In the genomic region with DNA sequence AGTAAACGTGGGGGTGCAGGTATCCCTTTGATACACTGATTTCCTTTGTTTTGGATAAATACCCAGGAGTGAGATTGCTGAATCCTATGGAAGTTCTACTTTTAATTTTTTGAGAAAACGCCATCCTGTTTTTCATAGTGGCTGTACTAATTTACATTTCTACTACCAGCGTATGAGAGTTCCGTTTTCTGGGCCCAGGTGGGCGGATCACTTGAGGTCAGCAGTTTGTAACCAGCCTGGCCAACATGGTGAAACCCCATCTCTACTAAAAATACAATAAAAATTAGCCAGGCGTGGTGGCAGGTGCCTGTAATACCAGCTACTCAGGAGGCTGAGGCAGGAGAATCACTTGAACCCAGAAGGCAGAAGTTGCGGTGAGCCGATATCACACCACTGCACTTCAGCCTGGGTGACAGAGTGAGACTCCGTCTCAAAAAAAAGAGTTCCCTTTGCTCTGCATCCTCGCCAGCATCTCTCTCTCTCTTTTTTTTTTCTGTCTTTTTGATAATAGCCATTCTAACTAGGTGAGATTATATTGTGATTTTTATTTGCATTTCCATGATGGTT, we compare ENCODE assay signal across 12 cellular contexts. TPM values are rescaled to one million over a fixed set of nuclear protein-coding genes. Genes with fewer than 3 reads are reported as not detected.
DNase-seq lines count a peak whose midpoint lies in the region; ATAC-seq and TF ChIP-seq lines count a peak whose summit lies in the region.
"Not testable (repeated sequence)": the region's sequence is repeated elsewhere in the genome, so short reads cannot be mapped to it uniquely, and the experiment has no call there.
"Had no signal": no experiment of that assay in that cellular context is flagged by ENCODE, and none has a peak within 500 bp of the region (broad histone marks: within the 10 kb centered on the region; RNA-seq: fewer than 3 reads in every experiment).

No MANE protein-coding gene starts in this region.

- peak overlapping the region; percentile 32; the same call in 1 of the 2 replicates for H3K9ac ChIP-seq in SU-DHL-6 (ENCODE audit: low read length)
- not testable (repeated sequence) for H3K9ac ChIP-seq in neural progenitor cell

- not testable (repeated sequence) for H3K36me3 ChIP-seq in SU-DHL-6 (ENCODE audit: low read length); neural progenitor cell

- not testable (repeated sequence) for H3K9me2 ChIP-seq in SU-DHL-6 (replicated peaks; ENCODE audit: insufficient read depth, low read length)

- not testable (repeated sequence) for TF ChIP-seq CTCF in GM12865 (IDR thresholded peaks at IDR 0.05; ENCODE audit: insufficient read depth, low read depth, low read length, missing control alignments); SU-DHL-6 (IDR thresholded peaks at IDR 0.05; ENCODE audit: insufficient read depth, low read length, poor library complexity, severe bottlenecking); neural progenitor cell (IDR thresholded peaks at IDR 0.05)

- not testable (repeated sequence) for H3K27me3 Mint-ChIP-seq in neural progenitor cell (ENCODE audit: insufficient read depth, low read depth)

- not testable (repeated sequence) for H4K20me1 ChIP-seq in SU-DHL-6 (ENCODE audit: low read depth, low read length); neural progenitor cell (ENCODE audit: low read depth)

- not testable (repeated sequence) for H3K4me3 Mint-ChIP-seq in neural progenitor cell

- H3K79me2 ChIP-seq in SU-DHL-6 (ENCODE audit: insufficient read depth, low read length); neural progenitor cell (ENCODE audit: low read depth): not testable (repeated sequence)

- H3K4me1 ChIP-seq in neural progenitor cell, result not testable (repeated sequence)

- peaks cover 32% of the 10 kb centered on the region for H3F3A ChIP-seq in SU-DHL-6 (ENCODE audit: insufficient read depth)
- not testable (repeated sequence) for H3F3A ChIP-seq in neural progenitor cell (ENCODE audit: low read depth)

- H3K27ac Mint-ChIP-seq in neural progenitor cell, result peak overlapping the region; percentile 6

- H3K9me3 Mint-ChIP-seq in neural progenitor cell, result not testable (repeated sequence)

- H3K4me1 Mint-ChIP-seq in neural progenitor cell, result not testable (repeated sequence)

- not testable (repeated sequence) for H3K4me3 ChIP-seq in GM12865 (ENCODE audit: low read depth, low read length); SU-DHL-6 (ENCODE audit: insufficient read depth, low read length, poor library complexity, severe bottlenecking); neural progenitor cell

- H3K9me3 ChIP-seq in SU-DHL-6 (ENCODE audit: insufficient read depth, low read length); neural progenitor cell (ENCODE audit: low read depth): not testable (repeated sequence)

- H3K27me3 ChIP-seq in SU-DHL-6 (ENCODE audit: low read length); neural progenitor cell: not testable (repeated sequence)

- ATAC-seq in GM18907 (IDR thresholded peaks at IDR 0.05; ENCODE audit: unreplicated experiment) (peak; percentile 60), GM21528 (IDR thresholded peaks at IDR 0.05; ENCODE audit: low FRiP score, unreplicated experiment) (peak; percentile 51), HG02798 (IDR thresholded peaks at IDR 0.05; ENCODE audit: poor library complexity, unreplicated experiment) (peak; percentile 49), HG03342 (IDR thresholded peaks at IDR 0.05; ENCODE audit: unreplicated experiment) (peak; percentile 55)

- H2AFZ ChIP-seq in SU-DHL-6 (ENCODE audit: low read depth, low read length, severe bottlenecking), result peak overlapping the region; percentile 56
- not testable (repeated sequence) for H2AFZ ChIP-seq in neural progenitor cell (replicated peaks)

- H3K27ac ChIP-seq in SU-DHL-6 (ENCODE audit: low read depth, low read length), result peak overlapping the region; percentile 86
- not testable (repeated sequence) for H3K27ac ChIP-seq in neural progenitor cell

- H3K4me2 ChIP-seq in SU-DHL-6 (ENCODE audit: low read depth, low read length, poor library complexity, severe bottlenecking), result peak overlapping the region; percentile 66
- not testable (repeated sequence) for H3K4me2 ChIP-seq in neural progenitor cell

- H3K36me3 Mint-ChIP-seq in neural progenitor cell, result not testable (repeated sequence)

- DNase-seq in GM12865 (ENCODE audit: low read depth) (peak; percentile 38), NAMALWA (ENCODE audit: low spot score) (peak; percentile 13)
- DNase-seq in neural progenitor cell (ENCODE audit: low spot score), result not testable (repeated sequence)

RNA-seq across cellular contexts. Expression of gene LRRC9, which starts 22.4 kb away (rescaled TPM):
- 2.1 and 2.3 TPM in 2 replicates for total RNA-seq in neural progenitor cell (ENCODE audit: low replicate concordance)
- total RNA-seq: A172; CD4-positive, CD25-positive, alpha-beta regulatory T cell; HT-29; MCF 10A had no signal
